ENCODE assay signal across 8 cellular contexts in the genomic region with DNA sequence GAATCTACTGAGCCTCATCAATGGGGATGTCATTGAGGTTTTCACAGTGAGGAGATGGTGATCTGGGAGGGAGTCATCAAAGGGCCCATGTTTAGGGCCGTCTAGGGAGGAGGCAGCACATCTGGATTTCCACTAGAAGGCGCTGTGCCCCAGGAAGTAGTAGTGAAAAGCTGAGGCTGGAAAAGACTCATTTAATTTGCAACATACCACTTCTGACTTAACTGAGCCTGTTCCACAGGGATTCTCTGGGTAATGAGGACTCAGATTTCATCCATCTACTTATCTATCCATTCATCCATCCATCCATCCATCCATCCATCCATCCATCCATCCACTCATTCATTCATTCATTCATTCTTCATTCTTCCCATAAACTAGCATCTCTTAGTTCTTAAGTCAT. TPM values are rescaled to one million over a fixed set of nuclear protein-coding genes. Genes with fewer than 3 reads are reported as not detected.
DNase-seq lines count a peak whose midpoint lies in the region; ATAC-seq, FAIRE-seq and TF ChIP-seq lines count a peak whose summit lies in the region.

No MANE protein-coding gene starts in this region.

- H3K36me3 ChIP-seq in esophagus squamous epithelium, result no peaks in the 10 kb centered on the region
- H3K36me3 ChIP-seq in pancreas, result no peaks in the 10 kb centered on the region

- no peaks in the 10 kb centered on the region for H3K9me3 ChIP-seq in esophagus squamous epithelium
- H3K9me3 ChIP-seq in pancreas, result no peaks in the 10 kb centered on the region

- H3K4me1 ChIP-seq in esophagus squamous epithelium, result peaks cover 0 to 13% (median 0%) of the 10 kb centered on the region in 3 donors
- H3K4me1 ChIP-seq in pancreas, result peaks cover 0 to 5% (median 0%) of the 10 kb centered on the region in 3 donors

- TF ChIP-seq CTCF in esophagus squamous epithelium (IDR thresholded peaks at IDR 0.05), result peak; percentile 37 to 92 (median 77)
- peak; percentile 68 to 83 (median 74) for TF ChIP-seq CTCF in pancreas (IDR thresholded peaks at IDR 0.05)

- H3K27me3 ChIP-seq in esophagus squamous epithelium, result no peaks in the 10 kb centered on the region
- H3K27me3 ChIP-seq in pancreas, result no peaks in the 10 kb centered on the region

- H3K27ac ChIP-seq in esophagus squamous epithelium, result no peak overlapping the region
- H3K27ac ChIP-seq in pancreas, result no peak overlapping the region

- no peak overlapping the region for H3K4me3 ChIP-seq in esophagus squamous epithelium
- H3K4me3 ChIP-seq in pancreas, result no peak overlapping the region

- ATAC-seq in HG02642 (IDR thresholded peaks at IDR 0.05; ENCODE audit: poor library complexity, unreplicated experiment), result peak; percentile 21
- ATAC-seq in pancreas, result peak; percentile 18 to 36 (median 26)
- ATAC-seq in GM19455 (IDR thresholded peaks at IDR 0.05; ENCODE audit: unreplicated experiment), result no peak

- in situ Hi-C loops in Caki2 (cut with HindIII; ENCODE audit: low pct_unique_long_range_greater_than_20kb, low sequenced_read_pairs), result no loop called here

- intact Hi-C loops in esophagus squamous epithelium (cut with DNase I) (loop anchor here (10.0 kb wide), 1 partner anchor 190 kb away; no protein-coding TSS in a partner anchor), pancreas (cut with DNase I) (no loop called here)

- DNase-seq in Caki2 (ENCODE audit: low read depth) (peak; percentile 22), NCI-H82 (lab: John Stamatoyannopoulos, UW) (peak; percentile 90), esophagus squamous epithelium (lab: John Stamatoyannopoulos, UW) (no peak), pancreas (peak in 5 of 6 donors; percentile 57 to 76 (median 60)), OCI-M2 (lab: John Stamatoyannopoulos, UW; ENCODE audit: unreplicated experiment) (no peak)
- peak; percentile 50 for DNase-seq in activated CD8-positive, alpha-beta memory T cell treated with anti-CD3 and anti-CD28 coated beads, Interleukin-2, amount 50 U/mL, for 4 hours

- no peak for FAIRE-seq in pancreas (lab: Jason Lieb, UNC)

- no peak for TF ChIP-seq POLR2A in esophagus squamous epithelium (IDR thresholded peaks at IDR 0.05)

- 0 to 5% methylated on average over 1 to 2 of the region's 2 CpGs for WGBS in esophagus squamous epithelium, 2 donors
- 0 to 2% methylated on average over 2 of the region's 2 CpGs for WGBS in pancreas, 2 donors

RNA-seq across cellular contexts. Expression of a gene that starts 17.4 kb away (rescaled TPM):
- 6.6 and 14.3 TPM in 2 replicates for total RNA-seq in Caki2 (2014; rRNA removed; shearing (Covaris generic); ENCODE audit: low replicate concordance)
- 10 to 100 TPM in 1 of 4 donors, 1 to 10 TPM in 3; 1.9 to 12.0 (median 5.7) TPM for total RNA-seq in esophagus squamous epithelium
- 1 to 10 TPM; 1.0 to 3.7 (median 1.9) TPM for total RNA-seq in pancreas
- polyA plus RNA-seq in pancreas, result 1 to 10 TPM; 2.3 to 3.2 TPM

RNA-seq across cellular contexts. Expression of a gene that starts 46.8 kb away (rescaled TPM):
- not detected in 2 replicates for total RNA-seq in Caki2 (2014; rRNA removed; shearing (Covaris generic); ENCODE audit: low replicate concordance)
- total RNA-seq in esophagus squamous epithelium (not detected), pancreas (under 1 TPM in 2 of 6 donors, not detected in 4; 0.09 to 0.22 TPM)
- polyA plus RNA-seq in pancreas, result not detected

Comparison
In these comparisons a context has a peak if more than half of its experiments do, and no peak if none do; other contexts are left out.
1. DNase-seq: peak in Caki2 (single experiment), NCI-H82 (single experiment), activated CD8-positive, alpha-beta memory T cell treated with anti-CD3 and anti-CD28 coated beads, Interleukin-2, amount 50 U/mL, for 4 hours (single experiment) and pancreas (5 of 6); none in esophagus squamous epithelium (single experiment) and OCI-M2 (single experiment).